18 cellular contexts compared by ENCODE assay signal in genomic region chr11:133386852-133387251, GRCh38.
DNase-seq lines count a peak whose midpoint lies in the region; ATAC-seq, FAIRE-seq and TF ChIP-seq lines count a peak whose summit lies in the region.
"Had no signal": no experiment of that assay in that cellular context is flagged by ENCODE, and none has a peak within 500 bp of the region (broad histone marks: within the 10 kb centered on the region; RNA-seq: fewer than 3 reads in every experiment).

No MANE protein-coding gene starts in this region.

- TF ChIP-seq EP300 in H1 (IDR thresholded peaks at IDR 0.05; ENCODE audit: borderline replicate concordance in 1 of 2, low read depth in 2 of 2, low read length in 2 of 2), result no peak

- H4K5ac ChIP-seq in H9 (ENCODE audit: insufficient read length, low read depth, low read length), result no peak overlapping the region
- H4K5ac ChIP-seq in H1 (ENCODE audit: insufficient read length, low read depth, low read length), result no peak overlapping the region

- ATAC-seq in heart right ventricle, result peak in 5 of 8 donors; percentile 22 to 71 (median 46)
- ATAC-seq: A549; CD8-positive, alpha-beta T cell had no signal

- H3K27ac Mint-ChIP-seq in H9, result no peak overlapping the region
- peak overlapping the region; percentile 45 for H3K27ac Mint-ChIP-seq in neural crest cell (ENCODE audit: unreplicated experiment)
- H3K27ac Mint-ChIP-seq: CD14-positive monocyte; CD8-positive, alpha-beta T cell had no signal

- H2BK15ac ChIP-seq in H9 (ENCODE audit: low read depth, low read length) (no peak overlapping the region), H1 (ENCODE audit: low read length) (no peak overlapping the region)

- no peak overlapping the region for H3K18ac ChIP-seq in H9 (ENCODE audit: insufficient read length, low read depth, low read length)
- H3K18ac ChIP-seq in H1 (ENCODE audit: extremely low read depth, low read length), result no peak overlapping the region

- no peak overlapping the region for H2BK120ac ChIP-seq in H9 (ENCODE audit: low read depth, low read length, poor library complexity, severe bottlenecking)
- no peak overlapping the region for H2BK120ac ChIP-seq in H1 (replicated peaks; ENCODE audit: low read depth, low read length)

- no peak for TF ChIP-seq RAD21 in H1 (IDR thresholded peaks at IDR 0.05 in 1 of 2, conservative IDR thresholded peaks at IDR 0.05 in 1 of 2; ENCODE audit: low read depth in 2 of 2, low read length in 2 of 2)

- H4K20me1 ChIP-seq in H9 (ENCODE audit: control insufficient read depth, insufficient read depth, insufficient read length) (no peaks in the 10 kb centered on the region), H1 (replicated peaks in 1 of 2; ENCODE audit: control insufficient read depth in 1 of 2, insufficient read depth in 2 of 2, low read length in 2 of 2) (no peaks in the 10 kb centered on the region)

- H3K4me1 Mint-ChIP-seq in H9, result peaks cover 9 to 10% of the 10 kb centered on the region in 2 experiments
- peaks cover 24% of the 10 kb centered on the region for H3K4me1 Mint-ChIP-seq in neural crest cell
- H3K4me1 Mint-ChIP-seq: CD14-positive monocyte had no signal

- peak overlapping the region; percentile 72 for H3K14ac ChIP-seq in H9 (ENCODE audit: insufficient read depth, low read length)
- H3K14ac ChIP-seq in H1 (ENCODE audit: insufficient read length), result no peak overlapping the region

- H3K4me2 ChIP-seq in H9 (ENCODE audit: insufficient read depth, insufficient read length, low read length) (no peak overlapping the region), H1 (ENCODE audit: insufficient read depth in 1 of 2, low read depth in 2 of 2, low read length in 2 of 2) (no peak overlapping the region)
- H3K4me2 ChIP-seq: A549 had no signal

- no peak overlapping the region for H3K4me3 ChIP-seq in heart right ventricle
- no peak overlapping the region for H3K4me3 ChIP-seq in right atrium auricular region
- no peak overlapping the region for H3K4me3 ChIP-seq in H1 (ENCODE audit: extremely low read depth in 1 of 4, insufficient read depth in 2 of 4, low read depth in 3 of 4, low read length in 4 of 4)
- H3K4me3 ChIP-seq: A549 had no signal

- H3T11ph ChIP-seq in H9 (ENCODE audit: low read length), result no peak overlapping the region

- H3K36me3 Mint-ChIP-seq in H9 (ENCODE audit: insufficient read depth in 1 of 3, low read depth in 3 of 3) (no peaks in the 10 kb centered on the region), neural crest cell (ENCODE audit: low read depth) (no peaks in the 10 kb centered on the region)
- H3K36me3 Mint-ChIP-seq: CD14-positive monocyte; CD8-positive, alpha-beta T cell had no signal

- POLR2A ChIA-PET in H1 (lab: Charles Lee; ENCODE audit: partially characterized antibody), result no interaction called here

- no peak overlapping the region for H3K23ac ChIP-seq in H9 (ENCODE audit: insufficient read length, low read depth, low read length)
- H3K23ac ChIP-seq in H1 (ENCODE audit: insufficient read length), result no peak overlapping the region

- H3K27me3 Mint-ChIP-seq in H9 (ENCODE audit: low read depth) (no peaks in the 10 kb centered on the region), neural crest cell (ENCODE audit: low read depth) (no peaks in the 10 kb centered on the region)

- H3K9me3 ChIP-seq in heart right ventricle (no peaks in the 10 kb centered on the region), right atrium auricular region (no peaks in the 10 kb centered on the region), H9 (ENCODE audit: control insufficient read depth, low read depth, low read length) (no peaks in the 10 kb centered on the region), H1 (ENCODE audit: insufficient read depth in 2 of 2, low read depth in 1 of 2, low read length in 1 of 2) (no peaks in the 10 kb centered on the region)
- H3K9me3 ChIP-seq: A549, BE2C had no signal

- H2BK12ac ChIP-seq in H9 (ENCODE audit: insufficient read length, low read depth, low read length), result no peak overlapping the region
- no peak overlapping the region; the same call in 1 of the 2 replicates for H2BK12ac ChIP-seq in H1 (ENCODE audit: low read depth, low read length)

- H3K79me2 ChIP-seq in H9 (ENCODE audit: insufficient read depth, low read length) (no peaks in the 10 kb centered on the region), H1 (ENCODE audit: control insufficient read depth in 1 of 2, insufficient read depth in 2 of 2, low read length in 2 of 2) (no peaks in the 10 kb centered on the region)

- CTCF ChIA-PET in H1 (lab: Charles Lee; ENCODE audit: partially characterized antibody), result no interaction called here

- 33% methylated on average over 4 of the region's 4 CpGs for WGBS in heart right ventricle, 2 donors
- no CpG with 5 or more reads among the region's 4 CpGs for WGBS in H9 (ENCODE audit: extremely low coverage, insufficient read length, low lambda C conversion rate)
- WGBS in H1 (ENCODE audit: extremely low coverage in 1 of 2, insufficient coverage in 1 of 2, insufficient read length in 1 of 2, insufficient replicate concordance in 2 of 2, low coverage in 1 of 2, low lambda C conversion rate in 2 of 2, missing lambda C conversion rate in 1 of 2), 2 experiments, result 95% methylated on average over 4 of the region's 4 CpGs; no CpG with 5 or more reads in 1 of the 2 experiments

- no peaks in the 10 kb centered on the region for H3K79me1 ChIP-seq in H9 (ENCODE audit: insufficient read depth, low read depth, low read length, poor library complexity, severe bottlenecking)
- H3K79me1 ChIP-seq in H1 (ENCODE audit: low read depth, low read length), result no peaks in the 10 kb centered on the region

- no peak overlapping the region for H2AFZ ChIP-seq in H9 (ENCODE audit: low read length)
- H2AFZ ChIP-seq in H1 (ENCODE audit: low read length), result no peak overlapping the region

- no peaks in the 10 kb centered on the region for H3K23me2 ChIP-seq in H9 (ENCODE audit: insufficient read length, low read depth, low read length, poor library complexity, severe bottlenecking)
- H3K23me2 ChIP-seq in H1 (ENCODE audit: low read depth, low read length), result no peaks in the 10 kb centered on the region

- H3K9me3 Mint-ChIP-seq in H9 (no peaks in the 10 kb centered on the region), neural crest cell (no peaks in the 10 kb centered on the region)
- H3K9me3 Mint-ChIP-seq: CD8-positive, alpha-beta T cell had no signal

- no peak for TF ChIP-seq POLR2A in H1 (IDR thresholded peaks at IDR 0.05; ENCODE audit: control extremely low read depth in 1 of 2, low read depth in 2 of 2, low read length in 2 of 2)

- intact Hi-C loops in heart right ventricle (cut with DNase I), result no loop called here

- no peak for DNase-seq in heart right ventricle
- no peak for DNase-seq in right atrium auricular region (ENCODE audit: low spot score)
- DNase-seq in H9, result no peak
- DNase-seq in H1 (ENCODE audit: low read depth in 1 of 2, low spot score in 2 of 2), result no peak
- no peak for DNase-seq in neural crest cell (ENCODE audit: low read depth, low spot score)
- DNase-seq in OCI-M1 (lab: John Stamatoyannopoulos, UW), result no peak
- no peak for DNase-seq in stimulated activated CD4-positive, alpha-beta T cell treated with anti-CD3 and anti-CD28 coated beads, Interleukin-4, amount 100 ng/mL, for 1 hour
- DNase-seq: CD8-positive, alpha-beta T cell; DMS79 treated with DMSO at 0.1 percent for 48 hours; EL had no signal

- no peak overlapping the region for H2AK5ac ChIP-seq in H9 (ENCODE audit: insufficient read length, low read length)
- 0 out of 2 replicates have a peak overlapping the region, but pooled peaks have one; percentile 14 for H2AK5ac ChIP-seq in H1 (ENCODE audit: low read depth, low read length)

- H3K27me3 ChIP-seq in heart right ventricle (peaks cover 0 to 8% (median 0%) of the 10 kb centered on the region in 7 donors), right atrium auricular region (no peaks in the 10 kb centered on the region), H9 (ENCODE audit: insufficient read depth, low read length) (no peaks in the 10 kb centered on the region), H1 (replicated peaks in 1 of 4; ENCODE audit: control insufficient read depth in 3 of 4, extremely low read depth in 1 of 4, insufficient read depth in 3 of 4, low read length in 3 of 4) (no peaks in the 10 kb centered on the region)

- no peak overlapping the region for H3K4ac ChIP-seq in H9 (ENCODE audit: low read depth, low read length)
- H3K4ac ChIP-seq in H1 (replicated peaks; ENCODE audit: insufficient read length, low read depth, low read length), result no peak overlapping the region

- no peak overlapping the region for H3K56ac ChIP-seq in H9 (ENCODE audit: insufficient read length, low read depth, low read length)
- no peak overlapping the region for H3K56ac ChIP-seq in H1 (replicated peaks; ENCODE audit: insufficient read length, low read depth, low read length)

- H3K4me1 ChIP-seq in heart right ventricle, result peaks cover 0 to 21% (median 5%) of the 10 kb centered on the region in 9 donors
- H3K4me1 ChIP-seq in right atrium auricular region, result peaks cover 0 to 8% of the 10 kb centered on the region in 2 donors
- H3K4me1 ChIP-seq in H9 (ENCODE audit: insufficient read depth, low read length), result no peaks in the 10 kb centered on the region
- peaks cover 0 to 4% (median 1%) of the 10 kb centered on the region in 4 experiments; a peak in 2 of 7 replicates for H3K4me1 ChIP-seq in H1 (replicated peaks in 1 of 4; ENCODE audit: control insufficient read depth in 3 of 4, insufficient read depth in 4 of 4, low read length in 3 of 4)
- H3K4me1 ChIP-seq: A549 had no signal

- no peak overlapping the region for H3K9ac ChIP-seq in H9 (ENCODE audit: extremely low read depth, insufficient read length, low read length)
- H3K9ac ChIP-seq in H1 (replicated peaks in 1 of 4; ENCODE audit: extremely low read depth in 1 of 4, low read depth in 3 of 4, low read length in 3 of 4), result no peak overlapping the region

- no peak overlapping the region for H2BK5ac ChIP-seq in H9 (ENCODE audit: insufficient read length, low read length)
- peak overlapping the region; percentile 7; the same call in 1 of the 2 replicates for H2BK5ac ChIP-seq in H1 (ENCODE audit: low read depth, low read length)

- no peak for FAIRE-seq in H1 (lab: Jason Lieb, UNC)
- FAIRE-seq: A549, D721Med, G401.6, GM18507, H54 had no signal

- H3K36me3 ChIP-seq in heart right ventricle (no peaks in the 10 kb centered on the region), right atrium auricular region (no peaks in the 10 kb centered on the region), H1 (ENCODE audit: control insufficient read depth in 2 of 4, insufficient read depth in 4 of 4, low read length in 3 of 4) (no peaks in the 10 kb centered on the region)
- H3K36me3 ChIP-seq: BE2C had no signal

- no peak overlapping the region for H3K4me3 Mint-ChIP-seq in H9
- H3K4me3 Mint-ChIP-seq in neural crest cell, result no peak overlapping the region
- H3K4me3 Mint-ChIP-seq: CD14-positive monocyte; CD8-positive, alpha-beta T cell had no signal

- H2BK20ac ChIP-seq in H9 (ENCODE audit: low read depth, low read length, poor library complexity, severe bottlenecking) (no peak overlapping the region), H1 (ENCODE audit: low read length) (0 out of 2 replicates have a peak overlapping the region, but pooled peaks have one; percentile 24)

- no peak overlapping the region for H4K91ac ChIP-seq in H9 (ENCODE audit: insufficient read length, low read depth, low read length)
- H4K91ac ChIP-seq in H1 (replicated peaks; ENCODE audit: insufficient read length, low read length), result peak overlapping the region; percentile 44

- no peak overlapping the region for H4K8ac ChIP-seq in H9 (replicated peaks; ENCODE audit: insufficient read length, low read depth, low read length)
- H4K8ac ChIP-seq in H1 (ENCODE audit: extremely low read depth, insufficient read depth, low read length), result no peak overlapping the region

- no peak for TF ChIP-seq CTCF in heart right ventricle (IDR thresholded peaks at IDR 0.05)
- TF ChIP-seq CTCF in right atrium auricular region (IDR thresholded peaks at IDR 0.05), result no peak
- no peak for TF ChIP-seq CTCF in H9 (conservative IDR thresholded peaks at IDR 0.05)
- TF ChIP-seq CTCF in H1 (IDR thresholded peaks at IDR 0.05; ENCODE audit: control extremely low read depth in 1 of 3, insufficient read depth in 1 of 3, low read depth in 1 of 3, low read length in 3 of 3), result no peak
- TF ChIP-seq CTCF in neural crest cell (conservative IDR thresholded peaks at IDR 0.05), result no peak

- H3K27ac ChIP-seq in heart right ventricle (peak overlapping the region in 2 of 10 donors; percentile 7 to 27), right atrium auricular region (no peak overlapping the region), H9 (ENCODE audit: insufficient read length, low read depth, low read length) (no peak overlapping the region), H1 (ENCODE audit: low read depth, low read length) (no peak overlapping the region)
- H3K27ac ChIP-seq: A549, HL-60 had no signal
